Comparison of ENCODE assay signal across 19 cellular contexts in the genomic region with DNA sequence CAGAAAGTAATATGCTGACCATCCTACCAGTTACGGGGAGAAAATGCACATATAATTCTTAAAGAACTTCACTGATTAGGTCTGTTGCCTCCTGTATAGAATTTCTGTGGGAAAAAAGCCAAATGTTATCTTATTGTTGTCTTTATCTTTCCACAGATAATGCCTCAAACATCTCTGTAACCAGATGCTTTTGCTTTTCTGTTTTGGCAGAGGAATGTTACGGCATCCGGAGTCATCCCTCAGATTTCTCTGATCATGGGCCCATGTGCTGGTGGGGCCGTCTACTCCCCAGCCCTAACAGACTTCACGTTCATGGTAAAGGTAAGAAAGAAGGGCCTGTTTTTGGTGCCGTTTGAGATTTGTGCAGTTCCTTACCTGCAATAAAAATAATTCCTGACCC.
"Had no signal": no experiment of that assay in that cellular context is flagged by ENCODE, and none has a peak within 500 bp of the region (broad histone marks: within the 10 kb centered on the region; RNA-seq: fewer than 3 reads in every experiment).

No MANE protein-coding gene starts in this region.

- H3K4me1 ChIP-seq: lower lobe of right lung, thyroid gland, vagina had no signal

- H3K4me3 ChIP-seq: dorsolateral prefrontal cortex, gastrocnemius medialis, heart right ventricle, left ventricle myocardium inferior, lower lobe of right lung, thyroid gland, upper lobe of right lung, vagina had no signal

- H3K27me3 Mint-ChIP-seq: memory B cell; naive thymus-derived CD8-positive, alpha-beta T cell; progenitor cell of endocrine pancreas had no signal

- H3K27me3 ChIP-seq: dorsolateral prefrontal cortex, gastrocnemius medialis, heart right ventricle, neutrophil, thyroid gland, upper lobe of right lung, vagina had no signal

- DNase-seq: cortex of kidney; dorsolateral prefrontal cortex; effector CD8-positive, alpha-beta T cell; gastrocnemius medialis; heart right ventricle; left cardiac atrium; left ventricle myocardium inferior; lower lobe of right lung; naive thymus-derived CD8-positive, alpha-beta T cell; right cardiac atrium; small intestine; stimulated activated CD4-positive, alpha-beta T cell treated with anti-CD3 and anti-CD28 coated beads, Interleukin-12 subunit alpha, Interleukin-12 subunit beta, amount 100 ng/mL, for 4 hours; stimulated activated naive CD4-positive, alpha-beta T cell treated with Interleukin-2 at 50 U/mL for 16 hours; thyroid gland; upper lobe of right lung had no signal

- H3K27ac ChIP-seq: gastrocnemius medialis, left ventricle myocardium inferior, lower lobe of right lung, neutrophil, thyroid gland, upper lobe of right lung, vagina had no signal

- H3K9me3 ChIP-seq: neutrophil, upper lobe of right lung, vagina had no signal

- ATAC-seq: gastrocnemius medialis; heart right ventricle; left cardiac atrium; lower lobe of right lung; naive thymus-derived CD8-positive, alpha-beta T cell; upper lobe of right lung had no signal

- H3K4me3 Mint-ChIP-seq: memory B cell; naive thymus-derived CD8-positive, alpha-beta T cell had no signal

- H3K27ac Mint-ChIP-seq: memory B cell, progenitor cell of endocrine pancreas had no signal

- H3K36me3 ChIP-seq: neutrophil, thyroid gland had no signal
